Comparison of ENCODE assay signal across 18 cellular contexts in the genomic region with DNA sequence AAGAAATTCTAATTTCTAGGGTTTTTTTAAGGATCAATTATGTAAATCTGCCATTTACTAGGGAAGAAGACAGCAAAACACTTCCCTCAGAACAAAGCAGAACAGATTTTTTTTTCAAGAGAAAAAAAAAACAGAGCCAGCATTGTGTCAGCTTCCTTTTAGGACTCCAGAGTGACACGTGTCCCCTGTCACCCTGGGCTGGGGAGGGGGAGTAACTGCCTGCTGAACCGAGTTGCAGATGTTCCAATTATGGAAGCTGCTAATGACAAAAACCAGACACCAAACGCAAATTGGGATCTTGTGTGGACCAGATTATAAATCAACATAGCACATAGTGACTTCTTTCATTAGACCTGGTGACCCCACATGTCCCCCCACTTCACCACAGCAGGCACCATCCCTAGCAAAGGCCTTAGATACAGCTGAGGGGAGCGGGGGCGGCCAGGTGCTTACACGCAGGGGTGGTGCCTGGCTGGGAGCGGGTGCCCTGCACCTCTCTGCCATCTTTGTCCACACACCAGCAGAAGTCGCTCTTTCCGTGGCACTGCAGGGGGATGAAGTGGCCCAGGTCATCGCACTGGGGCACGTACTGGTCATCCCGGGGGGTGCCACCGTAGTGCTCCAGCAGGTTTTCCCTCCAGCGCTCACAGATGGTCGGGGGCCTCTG. TPM values are rescaled to one million over a fixed set of nuclear protein-coding genes. Genes with fewer than 3 reads are reported as not detected.
A peak's percentile ranks its signal among the peaks of the same experiment; 100 is the strongest.
DNase-seq lines count a peak whose midpoint lies in the region; ATAC-seq and TF ChIP-seq lines count a peak whose summit lies in the region.
"Had no signal": no experiment of that assay in that cellular context is flagged by ENCODE, and none has a peak within 500 bp of the region (broad histone marks: within the 10 kb centered on the region; RNA-seq: fewer than 3 reads in every experiment).

No MANE protein-coding gene starts in this region.

- H3K27me3 Mint-ChIP-seq in endothelial cell (ENCODE audit: unreplicated experiment), result peaks cover 7% of the 10 kb centered on the region

- peak overlapping the region; percentile 32 for H3K27ac Mint-ChIP-seq in endothelial cell (ENCODE audit: unreplicated experiment)
- H3K27ac Mint-ChIP-seq: activated T-helper 2 cell treated with anti-CD3 and anti-CD28 coated beads, Interferon-gamma antibody, Interleukin-2, Interleukin-4, amounts not matched to agents 10 μg/mL and 5 μg/mL and 100 μg/mL, durations not matched to agents 14 hours and 24 hours and 36 hours; T-helper 2 cell treated with Interferon-gamma antibody and Interleukin-4, amounts not matched to agents 5 μg/mL and 100 μg/mL, for 36 hours had no signal

- H3K4me1 Mint-ChIP-seq in endothelial cell (ENCODE audit: unreplicated experiment), result peaks cover 73% of the 10 kb centered on the region

- H3K36me3 Mint-ChIP-seq in endothelial cell (ENCODE audit: low read depth, unreplicated experiment), result peaks cover 15% of the 10 kb centered on the region

- ATAC-seq in DND-41 (ENCODE audit: insufficient read depth, low read depth) (peak; percentile 37; the same call in 2 of the 3 replicates), HG03139 (IDR thresholded peaks at IDR 0.05; ENCODE audit: unreplicated experiment) (no peak)

- H3K4me3 ChIP-seq in DND-41 (ENCODE audit: low read depth in 1 of 2, low read length in 2 of 2), result no peak overlapping the region
- H3K4me3 ChIP-seq: hepatocyte had no signal

- no peaks in the 10 kb centered on the region for H3K9me3 ChIP-seq in DND-41 (ENCODE audit: insufficient read depth, low read length, severe bottlenecking)

- H3K4me2 ChIP-seq in DND-41 (ENCODE audit: insufficient read depth, low read length), result no peak overlapping the region
- H3K4me2 ChIP-seq: hepatocyte had no signal

- H3K27me3 ChIP-seq in DND-41 (ENCODE audit: insufficient read depth, low read length, poor library complexity), result no peaks in the 10 kb centered on the region
- H3K27me3 ChIP-seq: hepatocyte had no signal

- H2AFZ ChIP-seq in DND-41 (ENCODE audit: low read depth, low read length), result no peak overlapping the region
- H2AFZ ChIP-seq: hepatocyte had no signal

- H3K4me1 ChIP-seq in DND-41 (ENCODE audit: insufficient read depth, low read length), result peaks cover 56% of the 10 kb centered on the region

- peak overlapping the region; percentile 52 for H3K27ac ChIP-seq in DND-41 (ENCODE audit: low read length)
- H3K27ac ChIP-seq: hepatocyte had no signal

- H3K4me3 Mint-ChIP-seq in endothelial cell (ENCODE audit: unreplicated experiment), result peak overlapping the region; percentile 22
- H3K4me3 Mint-ChIP-seq: H9; T-helper 2 cell treated with Interferon-gamma antibody and Interleukin-4, amounts not matched to agents 5 μg/mL and 100 μg/mL, for 36 hours had no signal

- no peak for TF ChIP-seq CTCF in DND-41 (IDR thresholded peaks at IDR 0.05; ENCODE audit: borderline replicate concordance, extremely low read depth, low read length, poor library complexity, severe bottlenecking)
- TF ChIP-seq CTCF in endothelial cell (IDR thresholded peaks at IDR 0.05; ENCODE audit: unreplicated experiment), result no peak

- DNase-seq in DND-41 (peak; percentile 54), endothelial cell (ENCODE audit: low spot score) (no peak), hypothalamus (lab: John Stamatoyannopoulos, UW) (peak in 28 of 51 donors; percentile 15 to 71 (median 34)), putamen (ENCODE audit: low spot score) (peak; percentile 87), NOMO-1 treated with DMSO at 0.1 percent for 48 hours (lab: John Stamatoyannopoulos, UW; ENCODE audit: unreplicated experiment) (no peak), NCI-H82 treated with DMSO at 0.1 percent for 48 hours (lab: John Stamatoyannopoulos, UW; ENCODE audit: unreplicated experiment) (no peak), dermis blood vessel endothelial cell (no peak)
- DNase-seq: effector CD4-positive, alpha-beta T cell; kidney glomerular epithelial cell; NCI-H2029 treated with DMSO at 0.1 percent for 48 hours; occipital lobe; SIG-M5 had no signal

- no peaks in the 10 kb centered on the region for H3K9me3 Mint-ChIP-seq in endothelial cell (ENCODE audit: unreplicated experiment)
- H3K9me3 Mint-ChIP-seq: activated T-helper 2 cell treated with anti-CD3 and anti-CD28 coated beads, Interferon-gamma antibody, Interleukin-2, Interleukin-4, amounts not matched to agents 10 μg/mL and 5 μg/mL and 100 μg/mL, durations not matched to agents 14 hours and 24 hours and 36 hours; H9; T-helper 2 cell treated with Interferon-gamma antibody and Interleukin-4, amounts not matched to agents 5 μg/mL and 100 μg/mL, for 36 hours had no signal

- H3K9ac ChIP-seq in DND-41 (ENCODE audit: low read depth, low read length), result no peak overlapping the region

- H3K79me2 ChIP-seq in DND-41 (ENCODE audit: insufficient read depth, low read length), result 0 out of 2 replicates have a peak, but pooled peaks cover 1% of the 10 kb centered on the region
- H3K79me2 ChIP-seq: hepatocyte had no signal

- peaks cover 34% of the 10 kb centered on the region for H3K36me3 ChIP-seq in DND-41 (ENCODE audit: insufficient read depth, low read length)

- no peaks in the 10 kb centered on the region for H4K20me1 ChIP-seq in DND-41 (ENCODE audit: insufficient read depth, low read length)

RNA-seq across cellular contexts. Expression of gene RTRAF, which starts 25.4 kb away (rescaled TPM):
- total RNA-seq in endothelial cell (ENCODE audit: unreplicated experiment) (260 TPM), dermis blood vessel endothelial cell (81.3 and 169 TPM in 2 replicates)

RNA-seq across cellular contexts. Expression of gene NID2, which starts 54.1 kb away (rescaled TPM):
- total RNA-seq in endothelial cell (ENCODE audit: unreplicated experiment) (80.8 TPM), dermis blood vessel endothelial cell (19.6 and 39.2 TPM in 2 replicates)
- total RNA-seq: Calu3 had no signal

Comparison
In these comparisons a context has a peak if more than half of its experiments do, and no peak if none do; other contexts are left out.
1. DNase-seq: peak in DND-41 (single experiment), hypothalamus (28 of 51) and putamen (single experiment); none in endothelial cell (single experiment), NOMO-1 treated with DMSO at 0.1 percent for 48 hours (single experiment), NCI-H82 treated with DMSO at 0.1 percent for 48 hours (single experiment) and dermis blood vessel endothelial cell (single experiment).